27 cellular contexts compared by ENCODE assay signal in the genomic region with DNA sequence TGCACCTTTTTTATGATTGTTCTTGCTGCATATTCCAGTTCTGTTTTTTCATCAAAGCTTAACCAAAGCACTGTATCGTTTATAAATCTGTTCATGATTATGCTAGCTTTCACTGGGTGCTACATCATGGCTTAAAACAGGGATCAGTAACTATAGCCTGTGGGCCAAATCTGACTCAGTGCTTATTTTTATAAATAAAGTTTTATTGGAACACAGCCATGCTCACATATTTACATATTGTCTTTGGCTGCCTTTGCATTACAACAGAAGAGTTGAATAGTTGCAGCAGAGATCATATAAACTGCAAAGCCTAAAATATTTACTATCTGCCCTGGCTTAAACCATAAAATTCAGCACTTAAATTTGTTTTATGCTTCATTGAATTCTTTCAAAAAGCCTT.
"Had no signal": no experiment of that assay in that cellular context is flagged by ENCODE, and none has a peak within 500 bp of the region (broad histone marks: within the 10 kb centered on the region; RNA-seq: fewer than 3 reads in every experiment).

No MANE protein-coding gene starts in this region.

- H3K36me3 ChIP-seq: SJCRH30 had no signal

- ATAC-seq: activated CD8-positive, alpha-beta T cell treated with anti-CD3 and anti-CD28 coated beads, Interleukin-2, amount 10 ng/mL, durations not matched to agents 7 days and 5 days; body of pancreas; Panc1; SK-N-SH treated with all-trans-retinoic acid at 6 μM for 48 hours had no signal

- DNase-seq: activated CD4-positive, alpha-beta T cell treated with anti-CD3 and anti-CD28 coated beads for 48 hours; activated CD4-positive, alpha-beta T cell treated with anti-CD3 and anti-CD28 coated beads, Interleukin-2, amount 50 U/mL, for 4 hours; activated CD4-positive, CD25-positive, alpha-beta regulatory T cell treated with anti-CD3 and anti-CD28 coated beads, Interleukin-2, amount 50 U/mL, for 72 hours; activated CD8-positive, alpha-beta memory T cell treated with anti-CD3 and anti-CD28 coated beads, Interleukin-2, amount 50 U/mL, for 48 hours; activated CD8-positive, alpha-beta T cell treated with anti-CD3 and anti-CD28 coated beads, Interleukin-2, amount 10 ng/mL, durations not matched to agents 7 days and 5 days; activated effector memory CD4-positive, alpha-beta T cell treated with Interleukin-2 at 50 U/mL for 16 hours; activated naive CD4-positive, alpha-beta T cell; activated T-cell treated with anti-CD3 and anti-CD28 coated beads, Interleukin-2, amount 50 U/mL, for 1 hour; aorta; body of pancreas; Kasumi-1; NCI-H1092; NCI-H1417 treated with DMSO at 0.1 percent for 48 hours; NCI-H1694; NCI-H2029; NCI-H2107; NCI-H2171 treated with DMSO at 0.1 percent for 48 hours; NCI-H226; NCI-H69; NK-92 treated with Interleukin-12 subunit alpha and Interleukin-12 subunit beta, amount 100 ng/mL, for 24 hours; OCI-M1; Right ventricle myocardium superior; RPMI8226; SJCRH30; SW 1271 had no signal

- H3K27ac ChIP-seq: body of pancreas, SJCRH30 had no signal

- H3K4me3 ChIP-seq: body of pancreas, SJCRH30 had no signal

- H3K9me3 ChIP-seq: body of pancreas, SJCRH30 had no signal

- H3K27me3 ChIP-seq: body of pancreas had no signal

- H3K4me1 ChIP-seq: body of pancreas had no signal
